In the genomic region with DNA sequence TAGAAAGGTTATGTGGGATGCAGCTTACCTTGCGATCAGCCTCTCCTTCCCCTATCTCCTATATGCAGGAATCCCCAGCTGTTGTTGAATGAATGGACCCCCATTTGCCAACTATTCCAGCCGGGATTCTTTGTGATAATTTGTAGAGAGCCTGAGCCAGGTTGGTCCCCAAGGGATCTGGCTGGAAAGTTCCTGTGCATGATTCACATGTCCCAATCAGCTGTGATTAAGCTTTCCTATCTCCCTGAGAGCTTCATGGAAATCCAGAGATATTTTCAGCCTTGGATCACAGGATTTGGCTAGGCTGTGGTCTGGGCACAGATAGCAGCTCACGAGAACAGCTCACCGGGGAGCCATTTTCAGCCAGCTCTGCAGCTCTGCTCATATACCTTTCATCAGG, we compare ENCODE assay signal across 10 cellular contexts.
DNase-seq lines count a peak whose midpoint lies in the region; ATAC-seq and TF ChIP-seq lines count a peak whose summit lies in the region.
"Had no signal": no experiment of that assay in that cellular context is flagged by ENCODE, and none has a peak within 500 bp of the region (broad histone marks: within the 10 kb centered on the region; RNA-seq: fewer than 3 reads in every experiment).

No MANE protein-coding gene starts in this region.

- intact Hi-C loops in posterior vena cava (cut with DNase I), result no loop called here

- POLR2A ChIA-PET in WTC11 (lab: Charles Lee), result interaction anchor here (0.6 kb wide), 1 partner anchor 94 kb away, joined by 3 read pairs; no protein-coding TSS in a partner anchor

- peak overlapping the region in 3 of 4 donors; percentile 72 to 75 (median 74) for H3K27ac ChIP-seq in gastroesophageal sphincter

- no peak for TF ChIP-seq EP300 in gastroesophageal sphincter (IDR thresholded peaks at IDR 0.05)

- WGBS in gastroesophageal sphincter (ENCODE audit: low coverage in 1 of 2), 2 donors, result 22 to 35% methylated on average over 2 to 3 of the region's 4 CpGs

- H3K4me3 ChIP-seq in gastroesophageal sphincter, result no peak overlapping the region

- ATAC-seq in WTC11 (peak; percentile 62), gastroesophageal sphincter (peak; percentile 85), left lobe of liver (no peak)
- ATAC-seq: activated naive CD8-positive, alpha-beta T cell treated with anti-CD3 and anti-CD28 coated beads, Interleukin-2, amount 50 U/mL, for 24 hours had no signal

- no peak for TF ChIP-seq POLR2A in gastroesophageal sphincter (IDR thresholded peaks at IDR 0.05)

- no peaks in the 10 kb centered on the region for H3K27me3 ChIP-seq in gastroesophageal sphincter

- no peaks in the 10 kb centered on the region for H3K27me3 Mint-ChIP-seq in WTC11 (ENCODE audit: low read depth)
- H3K27me3 Mint-ChIP-seq: activated B cell treated with CpG ODN at 0.5 μM for 24 hours had no signal

- no peak overlapping the region for H3K4me3 Mint-ChIP-seq in WTC11
- H3K4me3 Mint-ChIP-seq: activated B cell treated with CpG ODN at 0.5 μM for 24 hours; activated naive CD8-positive, alpha-beta T cell treated with anti-CD3 and anti-CD28 coated beads, Interleukin-2, amount 50 U/mL, for 24 hours had no signal

- H3K9me3 ChIP-seq in gastroesophageal sphincter, result peaks cover 0 to 7% (median 0%) of the 10 kb centered on the region in 3 donors

- CTCF ChIA-PET in WTC11 (lab: Charles Lee), result interaction anchor here (0.9 to 1.8 kb wide), 8 partner anchors 8 to 296 kb away, joined by 3 to 8 read pairs (median 4); no protein-coding TSS in a partner anchor

- H3K4me1 ChIP-seq in gastroesophageal sphincter, result peaks cover 6 to 76% (median 45%) of the 10 kb centered on the region in 3 donors

- peaks cover 16% of the 10 kb centered on the region for H3K36me3 Mint-ChIP-seq in WTC11

- H3K36me3 ChIP-seq in gastroesophageal sphincter, result peaks cover 0 to 12% of the 10 kb centered on the region in 2 donors

- H3K9me3 Mint-ChIP-seq in WTC11, result peaks cover 13% of the 10 kb centered on the region

- peaks cover 28% of the 10 kb centered on the region for H3K4me1 Mint-ChIP-seq in WTC11
- H3K4me1 Mint-ChIP-seq: activated B cell treated with CpG ODN at 0.5 μM for 24 hours; activated naive CD8-positive, alpha-beta T cell treated with anti-CD3 and anti-CD28 coated beads, Interleukin-2, amount 50 U/mL, for 24 hours had no signal

- peak; percentile 97 for DNase-seq in EL
- no peak for DNase-seq in WTC11 (ENCODE audit: low spot score)
- peak; percentile 92 for DNase-seq in posterior vena cava (ENCODE audit: low spot score)
- DNase-seq in NCI-H2081 (lab: John Stamatoyannopoulos, UW), result no peak
- DNase-seq in left lobe of liver (ENCODE audit: low spot score), result no peak
- DNase-seq in Ammon's horn (ENCODE audit: low spot score), result no peak
- DNase-seq in SIG-M5 (lab: John Stamatoyannopoulos, UW), result no peak
- DNase-seq: activated B cell treated with CpG ODN at 0.5 μM for 24 hours; activated naive CD8-positive, alpha-beta T cell treated with anti-CD3 and anti-CD28 coated beads, Interleukin-2, amount 50 U/mL, for 24 hours had no signal

- H3K27ac Mint-ChIP-seq in WTC11, result peak overlapping the region; percentile 83
- H3K27ac Mint-ChIP-seq: activated B cell treated with CpG ODN at 0.5 μM for 24 hours; activated naive CD8-positive, alpha-beta T cell treated with anti-CD3 and anti-CD28 coated beads, Interleukin-2, amount 50 U/mL, for 24 hours had no signal

- TF ChIP-seq CTCF in WTC11 (IDR thresholded peaks at IDR 0.05), result no peak
- no peak for TF ChIP-seq CTCF in gastroesophageal sphincter (IDR thresholded peaks at IDR 0.05)

TF ChIP-seq in WTC11, 78 proteins besides CTCF, POLR2A, EP300 and RAD21:
- no peak for TF ChIP-seq ZMAT4 (CRISPR knock-in tag; IDR thresholded peaks at IDR 0.05)
- no peak for TF ChIP-seq HMGA2 (CRISPR knock-in tag; IDR thresholded peaks at IDR 0.05)
- TF ChIP-seq ARID4B (CRISPR knock-in tag; IDR thresholded peaks at IDR 0.05; ENCODE audit: borderline replicate concordance), result no peak
- TF ChIP-seq, protein P1, sequence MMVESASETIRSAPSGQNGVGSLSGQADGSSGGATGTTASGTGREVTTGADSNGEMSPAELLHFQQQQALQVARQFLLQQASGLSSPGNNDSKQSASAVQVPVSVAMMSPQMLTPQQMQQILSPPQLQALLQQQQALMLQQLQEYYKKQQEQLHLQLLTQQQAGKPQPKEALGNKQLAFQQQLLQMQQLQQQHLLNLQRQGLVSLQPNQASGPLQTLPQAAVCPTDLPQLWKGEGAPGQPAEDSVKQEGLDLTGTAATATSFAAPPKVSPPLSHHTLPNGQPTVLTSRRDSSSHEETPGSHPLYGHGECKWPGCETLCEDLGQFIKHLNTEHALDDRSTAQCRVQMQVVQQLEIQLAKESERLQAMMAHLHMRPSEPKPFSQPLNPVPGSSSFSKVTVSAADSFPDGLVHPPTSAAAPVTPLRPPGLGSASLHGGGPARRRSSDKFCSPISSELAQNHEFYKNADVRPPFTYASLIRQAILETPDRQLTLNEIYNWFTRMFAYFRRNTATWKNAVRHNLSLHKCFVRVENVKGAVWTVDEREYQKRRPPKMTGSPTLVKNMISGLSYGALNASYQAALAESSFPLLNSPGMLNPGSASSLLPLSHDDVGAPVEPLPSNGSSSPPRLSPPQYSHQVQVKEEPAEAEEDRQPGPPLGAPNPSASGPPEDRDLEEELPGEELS (CRISPR knock-in tag; IDR thresholded peaks at IDR 0.05), result no peak
- no peak for TF ChIP-seq ELF4 (CRISPR knock-in tag; IDR thresholded peaks at IDR 0.05; ENCODE audit: low read depth)
- TF ChIP-seq EMX1 (CRISPR knock-in tag; IDR thresholded peaks at IDR 0.05), result no peak

Comparison
In these comparisons a context has a peak if more than half of its experiments do, and no peak if none do; other contexts are left out.
1. DNase-seq: peak in EL (single experiment) and posterior vena cava (single experiment); none in WTC11 (single experiment), NCI-H2081 (0 of 2), left lobe of liver (single experiment), Ammon's horn (single experiment) and SIG-M5 (single experiment).